In the genomic region with DNA sequence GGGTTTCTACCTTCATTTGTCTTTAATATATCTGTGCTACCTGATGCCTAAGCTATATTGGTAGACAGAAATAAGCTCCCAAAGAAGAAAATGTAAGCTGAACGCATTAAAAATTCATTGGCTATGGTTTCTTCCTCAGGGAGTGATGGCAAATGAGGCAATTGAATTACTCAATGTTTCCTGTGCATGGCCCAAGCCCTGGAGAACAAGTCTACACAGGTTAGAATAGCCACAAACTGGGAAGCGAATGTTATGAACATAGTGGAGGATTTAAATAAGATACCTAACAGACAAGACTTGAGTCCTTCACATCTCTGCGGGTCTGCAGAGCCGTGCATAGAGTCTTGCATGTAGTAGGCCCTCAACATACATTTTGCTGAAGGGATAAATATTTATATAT, we compare ENCODE assay signal across 27 cellular contexts.
"Had no signal": no experiment of that assay in that cellular context is flagged by ENCODE, and none has a peak within 500 bp of the region (broad histone marks: within the 10 kb centered on the region; RNA-seq: fewer than 3 reads in every experiment).

No MANE protein-coding gene starts in this region.

- H3K27ac ChIP-seq: cardiac muscle cell, colonic mucosa, heart right ventricle, lower lobe of right lung, testis, transverse colon had no signal

- H3K4me1 ChIP-seq: colonic mucosa, heart right ventricle, lower lobe of right lung, testis, transverse colon had no signal

- FAIRE-seq: urothelium cell line had no signal

- H3K4me3 ChIP-seq: cardiac muscle cell, colonic mucosa, heart right ventricle, lower lobe of right lung, skin epidermis, testis, transverse colon had no signal

- DNase-seq: activated CD4-positive, alpha-beta T cell treated with anti-CD3 and anti-CD28 coated beads, Interleukin-2, amount 50 U/mL, for 1 hour; activated CD8-positive, alpha-beta memory T cell treated with anti-CD3 and anti-CD28 coated beads, Interleukin-2, amount 10 ng/mL, durations not matched to agents 7 days and 5 days; activated CD8-positive, alpha-beta T cell treated with anti-CD3 and anti-CD28 coated beads, Interleukin-2, amount 10 ng/mL, durations not matched to agents 7 days and 5 days; activated naive CD4-positive, alpha-beta T cell; activated T-cell treated with anti-CD3 and anti-CD28 coated beads, Interleukin-2, amount 50 U/mL, for 48 hours; anterior cingulate cortex; cerebellar nuclear complex; colonic mucosa; effector CD8-positive, alpha-beta T cell; foreskin fibroblast; heart right ventricle; kidney glomerular epithelial cell; lower lobe of right lung; natural killer cell; stimulated activated CD4-positive, alpha-beta T cell treated with anti-CD3 and anti-CD28 coated beads, Interleukin-12 subunit alpha, Interleukin-12 subunit beta, amount 100 ng/mL, for 4 hours; stimulated activated CD4-positive, alpha-beta T cell treated with anti-CD3 and anti-CD28 coated beads, Interleukin-4, amount 100 ng/mL, for 1 hour; stimulated activated naive CD8-positive, alpha-beta T cell treated with anti-CD3 and anti-CD28 coated beads, Interleukin-15, Interleukin-2, amounts not matched to agents 100 U/mL and 50 U/mL, for 24 hours; T-helper 17 cell; T1000; testis; transverse colon had no signal

- H3K27ac Mint-ChIP-seq: activated CD8-positive, alpha-beta memory T cell treated with anti-CD3 and anti-CD28 coated beads, Interleukin-2, amount 10 ng/mL, durations not matched to agents 7 days and 5 days; activated CD8-positive, alpha-beta T cell treated with anti-CD3 and anti-CD28 coated beads, Interleukin-2, amount 10 ng/mL, durations not matched to agents 7 days and 5 days; activated naive CD8-positive, alpha-beta T cell; natural killer cell; T-helper 17 cell had no signal

- ATAC-seq: activated CD8-positive, alpha-beta memory T cell treated with anti-CD3 and anti-CD28 coated beads, Interleukin-2, amount 10 ng/mL, durations not matched to agents 7 days and 5 days; activated CD8-positive, alpha-beta T cell treated with anti-CD3 and anti-CD28 coated beads, Interleukin-2, amount 10 ng/mL, durations not matched to agents 7 days and 5 days; heart right ventricle; left lobe of liver; lower lobe of right lung; natural killer cell; sciatic nerve; stimulated activated naive CD8-positive, alpha-beta T cell treated with anti-CD3 and anti-CD28 coated beads, Interleukin-15, Interleukin-2, amounts not matched to agents 100 U/mL and 50 U/mL, for 24 hours; T-helper 17 cell had no signal

- H3K27me3 Mint-ChIP-seq: activated CD8-positive, alpha-beta memory T cell treated with anti-CD3 and anti-CD28 coated beads, Interleukin-2, amount 10 ng/mL, durations not matched to agents 7 days and 5 days; activated naive CD8-positive, alpha-beta T cell; T-helper 17 cell had no signal

- H3K4me3 Mint-ChIP-seq: activated CD8-positive, alpha-beta memory T cell treated with anti-CD3 and anti-CD28 coated beads, Interleukin-2, amount 10 ng/mL, durations not matched to agents 7 days and 5 days; activated CD8-positive, alpha-beta T cell treated with anti-CD3 and anti-CD28 coated beads, Interleukin-2, amount 10 ng/mL, durations not matched to agents 7 days and 5 days; activated naive CD8-positive, alpha-beta T cell; natural killer cell; T-helper 17 cell had no signal

- H3K36me3 Mint-ChIP-seq: activated CD8-positive, alpha-beta memory T cell treated with anti-CD3 and anti-CD28 coated beads, Interleukin-2, amount 10 ng/mL, durations not matched to agents 7 days and 5 days; activated naive CD8-positive, alpha-beta T cell; natural killer cell had no signal

- H3K9me3 ChIP-seq: colonic mucosa, lower lobe of right lung, testis, transverse colon had no signal

- H3K36me3 ChIP-seq: cardiac muscle cell, colonic mucosa, heart right ventricle, lower lobe of right lung, transverse colon had no signal

- H3K27me3 ChIP-seq: cardiac muscle cell, colonic mucosa, testis, transverse colon had no signal

- H3K4me1 Mint-ChIP-seq: activated CD8-positive, alpha-beta memory T cell treated with anti-CD3 and anti-CD28 coated beads, Interleukin-2, amount 10 ng/mL, durations not matched to agents 7 days and 5 days; natural killer cell; T-helper 17 cell had no signal
